ENCODE assay signal across 1 cellular context in genomic region chr6:1103027-1103426, GRCh38.
TF ChIP-seq lines count a peak whose summit lies in the region.

No MANE protein-coding gene starts in this region.

TF ChIP-seq in IMR-90, 13 proteins besides CTCF, POLR2A, EP300 and RAD21 (continued from another document):
- TF ChIP-seq ELK1 (IDR thresholded peaks at IDR 0.05; ENCODE audit: borderline replicate concordance, low read depth, low read length) (no peak), RCOR1 (IDR thresholded peaks at IDR 0.05; ENCODE audit: insufficient replicate concordance, low read length) (no peak), CEBPB (IDR thresholded peaks at IDR 0.05; ENCODE audit: low read depth, low read length) (no peak), RFX5 (IDR thresholded peaks at IDR 0.05; ENCODE audit: low read depth, low read length) (no peak), SMC3 (IDR thresholded peaks at IDR 0.05; ENCODE audit: low read depth, low read length) (no peak), BHLHE40 (IDR thresholded peaks at IDR 0.05; ENCODE audit: low read depth, low read length) (no peak), FOS (IDR thresholded peaks at IDR 0.05; ENCODE audit: low read depth, low read length) (no peak), MAFK (IDR thresholded peaks at IDR 0.05; ENCODE audit: low read depth, low read length) (no peak), MXI1 (IDR thresholded peaks at IDR 0.05; ENCODE audit: borderline replicate concordance, low read depth, low read length) (no peak), NFE2L2 (IDR thresholded peaks at IDR 0.05; ENCODE audit: low read depth, low read length) (no peak), MAZ (IDR thresholded peaks at IDR 0.05; ENCODE audit: borderline replicate concordance, low read depth, low read length) (no peak)
